In the genomic region with DNA sequence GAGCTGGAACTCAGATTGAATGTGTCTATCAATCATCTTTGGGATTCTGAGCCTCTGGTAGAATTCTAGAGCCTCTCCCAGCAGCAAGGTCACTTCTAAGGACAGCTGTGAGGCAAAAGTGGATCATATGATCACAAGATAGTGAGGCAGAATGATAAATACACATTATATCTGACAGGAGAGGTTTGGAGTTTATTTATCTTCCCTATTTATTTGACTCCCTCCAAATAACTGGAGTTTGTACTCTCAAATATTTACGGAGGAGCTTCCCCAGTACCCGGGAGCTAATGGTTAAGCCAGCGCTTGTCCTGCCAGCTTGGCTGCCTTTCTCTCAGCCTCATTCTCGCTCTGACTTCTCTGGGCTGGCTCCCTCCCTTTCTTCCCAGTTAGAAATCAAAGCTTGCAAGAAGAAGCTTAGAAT, we compare ENCODE assay signal across 1 cellular context.
TF ChIP-seq lines count a peak whose summit lies in the region.

No MANE protein-coding gene starts in this region.

TF ChIP-seq in HepG2, 621 proteins besides CTCF, POLR2A, EP300 and RAD21 (continued from another document and continues in another):
- TF ChIP-seq ZNF616 (CRISPR knock-in tag; IDR thresholded peaks at IDR 0.05; ENCODE audit: low read depth) (no peak), ZSCAN20 (CRISPR knock-in tag; IDR thresholded peaks at IDR 0.05; ENCODE audit: borderline replicate concordance) (no peak), SKI (IDR thresholded peaks at IDR 0.05; ENCODE audit: partially characterized antibody) (peak; percentile 33), ZNF703 (CRISPR knock-in tag; IDR thresholded peaks at IDR 0.05; ENCODE audit: borderline replicate concordance) (no peak), ZNF569 (CRISPR knock-in tag; IDR thresholded peaks at IDR 0.05; ENCODE audit: borderline replicate concordance) (no peak), ZSCAN31 (CRISPR knock-in tag; IDR thresholded peaks at IDR 0.05; ENCODE audit: low read depth) (peak; percentile 47; the same call in 1 of the 2 replicates), AHR (CRISPR knock-in tag; IDR thresholded peaks at IDR 0.05) (no peak), ZNF589 (CRISPR knock-in tag; conservative IDR thresholded peaks at IDR 0.05) (no peak), ZSCAN25 (CRISPR knock-in tag; IDR thresholded peaks at IDR 0.05) (no peak), SRF (IDR thresholded peaks at IDR 0.05; ENCODE audit: low read depth, low read length) (no peak), EED (CRISPR knock-in tag; IDR thresholded peaks at IDR 0.05) (no peak), KDM1A (CRISPR knock-in tag; IDR thresholded peaks at IDR 0.05) (no peak), ZMYM4 (CRISPR knock-in tag; IDR thresholded peaks at IDR 0.05) (no peak), NFE2L1 (CRISPR knock-in tag; IDR thresholded peaks at IDR 0.05; ENCODE audit: borderline replicate concordance) (no peak), DPF2 (CRISPR knock-in tag; IDR thresholded peaks at IDR 0.05; ENCODE audit: borderline replicate concordance, low read depth) (peak; percentile 72; the same call in 1 of the 2 replicates), ZNF557 (CRISPR knock-in tag; IDR thresholded peaks at IDR 0.05) (no peak), ZSCAN29 (CRISPR knock-in tag; conservative IDR thresholded peaks at IDR 0.05) (no peak), HOXA3 (CRISPR knock-in tag; IDR thresholded peaks at IDR 0.05) (0 out of 2 replicates have a peak, but pooled peaks have one; percentile 18), CREBL2 (CRISPR knock-in tag; IDR thresholded peaks at IDR 0.05; ENCODE audit: borderline replicate concordance) (no peak), ZKSCAN5 (CRISPR knock-in tag; IDR thresholded peaks at IDR 0.05) (no peak), ZFP82 (CRISPR knock-in tag; IDR thresholded peaks at IDR 0.05; ENCODE audit: borderline replicate concordance) (no peak), ATF3 (CRISPR knock-in tag; IDR thresholded peaks at IDR 0.05) (no peak), ZFP41 (CRISPR knock-in tag; IDR thresholded peaks at IDR 0.05; ENCODE audit: borderline replicate concordance) (no peak), TOPORS (CRISPR knock-in tag; IDR thresholded peaks at IDR 0.05) (no peak), PATZ1 (CRISPR knock-in tag; IDR thresholded peaks at IDR 0.05) (peak; percentile 60; the same call in 1 of the 2 replicates), KLF13 (CRISPR knock-in tag; IDR thresholded peaks at IDR 0.05) (no peak), FOXA3 (CRISPR knock-in tag; IDR thresholded peaks at IDR 0.05) (peak; percentile 95), RFX3 (CRISPR knock-in tag; IDR thresholded peaks at IDR 0.05) (no peak), ZNF547 (CRISPR knock-in tag; IDR thresholded peaks at IDR 0.05) (no peak), ZNF841 (CRISPR knock-in tag; IDR thresholded peaks at IDR 0.05; ENCODE audit: borderline replicate concordance) (no peak), YEATS2 (CRISPR knock-in tag; IDR thresholded peaks at IDR 0.05; ENCODE audit: borderline replicate concordance) (no peak), ASH2L (IDR thresholded peaks at IDR 0.05; ENCODE audit: insufficient read length, low read depth, low read length) (peak; percentile 37), RXRA (CRISPR knock-in tag; IDR thresholded peaks at IDR 0.05) (peak; percentile 39; the same call in 1 of the 2 replicates), PCBP1 (IDR thresholded peaks at IDR 0.05; ENCODE audit: borderline replicate concordance, low read depth, low read length) (no peak), RNF219 (CRISPR knock-in tag; IDR thresholded peaks at IDR 0.05) (no peak), PAX8 (CRISPR knock-in tag; IDR thresholded peaks at IDR 0.05; ENCODE audit: borderline replicate concordance) (no peak), HDAC2 (CRISPR knock-in tag; IDR thresholded peaks at IDR 0.05) (peak; percentile 85), NFE2 (CRISPR knock-in tag; IDR thresholded peaks at IDR 0.05) (no peak)
- TF ChIP-seq, protein P1, sequence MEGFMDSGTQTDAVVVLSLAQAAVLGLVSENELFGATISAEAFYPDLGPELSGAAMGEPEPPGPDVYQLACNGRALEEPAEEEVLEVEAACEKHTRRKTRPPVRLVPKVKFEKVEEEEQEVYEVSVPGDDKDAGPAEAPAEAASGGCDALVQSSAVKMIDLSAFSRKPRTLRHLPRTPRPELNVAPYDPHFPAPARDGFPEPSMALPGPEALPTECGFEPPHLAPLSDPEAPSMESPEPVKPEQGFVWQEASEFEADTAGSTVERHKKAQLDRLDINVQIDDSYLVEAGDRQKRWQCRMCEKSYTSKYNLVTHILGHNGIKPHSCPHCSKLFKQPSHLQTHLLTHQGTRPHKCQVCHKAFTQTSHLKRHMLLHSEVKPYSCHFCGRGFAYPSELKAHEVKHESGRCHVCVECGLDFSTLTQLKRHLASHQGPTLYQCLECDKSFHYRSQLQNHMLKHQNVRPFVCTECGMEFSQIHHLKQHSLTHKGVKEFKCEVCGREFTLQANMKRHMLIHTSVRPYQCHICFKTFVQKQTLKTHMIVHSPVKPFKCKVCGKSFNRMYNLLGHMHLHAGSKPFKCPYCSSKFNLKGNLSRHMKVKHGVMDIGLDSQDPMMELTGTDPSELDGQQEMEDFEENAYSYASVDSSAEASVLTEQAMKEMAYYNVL (CRISPR knock-in tag; IDR thresholded peaks at IDR 0.05; ENCODE audit: borderline replicate concordance), result no peak
- TF ChIP-seq, protein P2, sequence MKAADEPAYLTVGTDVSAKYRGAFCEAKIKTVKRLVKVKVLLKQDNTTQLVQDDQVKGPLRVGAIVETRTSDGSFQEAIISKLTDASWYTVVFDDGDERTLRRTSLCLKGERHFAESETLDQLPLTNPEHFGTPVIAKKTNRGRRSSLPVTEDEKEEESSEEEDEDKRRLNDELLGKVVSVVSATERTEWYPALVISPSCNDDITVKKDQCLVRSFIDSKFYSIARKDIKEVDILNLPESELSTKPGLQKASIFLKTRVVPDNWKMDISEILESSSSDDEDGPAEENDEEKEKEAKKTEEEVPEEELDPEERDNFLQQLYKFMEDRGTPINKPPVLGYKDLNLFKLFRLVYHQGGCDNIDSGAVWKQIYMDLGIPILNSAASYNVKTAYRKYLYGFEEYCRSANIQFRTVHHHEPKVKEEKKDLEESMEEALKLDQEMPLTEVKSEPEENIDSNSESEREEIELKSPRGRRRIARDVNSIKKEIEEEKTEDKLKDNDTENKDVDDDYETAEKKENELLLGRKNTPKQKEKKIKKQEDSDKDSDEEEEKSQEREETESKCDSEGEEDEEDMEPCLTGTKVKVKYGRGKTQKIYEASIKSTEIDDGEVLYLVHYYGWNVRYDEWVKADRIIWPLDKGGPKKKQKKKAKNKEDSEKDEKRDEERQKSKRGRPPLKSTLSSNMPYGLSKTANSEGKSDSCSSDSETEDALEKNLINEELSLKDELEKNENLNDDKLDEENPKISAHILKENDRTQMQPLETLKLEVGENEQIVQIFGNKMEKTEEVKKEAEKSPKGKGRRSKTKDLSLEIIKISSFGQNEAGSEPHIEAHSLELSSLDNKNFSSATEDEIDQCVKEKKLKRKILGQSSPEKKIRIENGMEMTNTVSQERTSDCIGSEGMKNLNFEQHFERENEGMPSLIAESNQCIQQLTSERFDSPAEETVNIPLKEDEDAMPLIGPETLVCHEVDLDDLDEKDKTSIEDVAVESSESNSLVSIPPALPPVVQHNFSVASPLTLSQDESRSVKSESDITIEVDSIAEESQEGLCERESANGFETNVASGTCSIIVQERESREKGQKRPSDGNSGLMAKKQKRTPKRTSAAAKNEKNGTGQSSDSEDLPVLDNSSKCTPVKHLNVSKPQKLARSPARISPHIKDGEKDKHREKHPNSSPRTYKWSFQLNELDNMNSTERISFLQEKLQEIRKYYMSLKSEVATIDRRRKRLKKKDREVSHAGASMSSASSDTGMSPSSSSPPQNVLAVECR (CRISPR knock-in tag; IDR thresholded peaks at IDR 0.05; ENCODE audit: borderline replicate concordance), result no peak
- TF ChIP-seq, protein P3, sequence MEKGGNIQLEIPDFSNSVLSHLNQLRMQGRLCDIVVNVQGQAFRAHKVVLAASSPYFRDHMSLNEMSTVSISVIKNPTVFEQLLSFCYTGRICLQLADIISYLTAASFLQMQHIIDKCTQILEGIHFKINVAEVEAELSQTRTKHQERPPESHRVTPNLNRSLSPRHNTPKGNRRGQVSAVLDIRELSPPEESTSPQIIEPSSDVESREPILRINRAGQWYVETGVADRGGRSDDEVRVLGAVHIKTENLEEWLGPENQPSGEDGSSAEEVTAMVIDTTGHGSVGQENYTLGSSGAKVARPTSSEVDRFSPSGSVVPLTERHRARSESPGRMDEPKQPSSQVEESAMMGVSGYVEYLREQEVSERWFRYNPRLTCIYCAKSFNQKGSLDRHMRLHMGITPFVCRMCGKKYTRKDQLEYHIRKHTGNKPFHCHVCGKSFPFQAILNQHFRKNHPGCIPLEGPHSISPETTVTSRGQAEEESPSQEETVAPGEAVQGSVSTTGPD (CRISPR knock-in tag; IDR thresholded peaks at IDR 0.05), result no peak
- TF ChIP-seq, protein P4, sequence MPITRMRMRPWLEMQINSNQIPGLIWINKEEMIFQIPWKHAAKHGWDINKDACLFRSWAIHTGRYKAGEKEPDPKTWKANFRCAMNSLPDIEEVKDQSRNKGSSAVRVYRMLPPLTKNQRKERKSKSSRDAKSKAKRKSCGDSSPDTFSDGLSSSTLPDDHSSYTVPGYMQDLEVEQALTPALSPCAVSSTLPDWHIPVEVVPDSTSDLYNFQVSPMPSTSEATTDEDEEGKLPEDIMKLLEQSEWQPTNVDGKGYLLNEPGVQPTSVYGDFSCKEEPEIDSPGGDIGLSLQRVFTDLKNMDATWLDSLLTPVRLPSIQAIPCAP (CRISPR knock-in tag; IDR thresholded peaks at IDR 0.05; ENCODE audit: low read depth), result no peak
- TF ChIP-seq, protein P5, sequence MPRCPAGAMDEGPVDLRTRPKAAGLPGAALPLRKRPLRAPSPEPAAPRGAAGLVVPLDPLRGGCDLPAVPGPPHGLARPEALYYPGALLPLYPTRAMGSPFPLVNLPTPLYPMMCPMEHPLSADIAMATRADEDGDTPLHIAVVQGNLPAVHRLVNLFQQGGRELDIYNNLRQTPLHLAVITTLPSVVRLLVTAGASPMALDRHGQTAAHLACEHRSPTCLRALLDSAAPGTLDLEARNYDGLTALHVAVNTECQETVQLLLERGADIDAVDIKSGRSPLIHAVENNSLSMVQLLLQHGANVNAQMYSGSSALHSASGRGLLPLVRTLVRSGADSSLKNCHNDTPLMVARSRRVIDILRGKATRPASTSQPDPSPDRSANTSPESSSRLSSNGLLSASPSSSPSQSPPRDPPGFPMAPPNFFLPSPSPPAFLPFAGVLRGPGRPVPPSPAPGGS (CRISPR knock-in tag; IDR thresholded peaks at IDR 0.05), result no peak
- TF ChIP-seq, protein P6, sequence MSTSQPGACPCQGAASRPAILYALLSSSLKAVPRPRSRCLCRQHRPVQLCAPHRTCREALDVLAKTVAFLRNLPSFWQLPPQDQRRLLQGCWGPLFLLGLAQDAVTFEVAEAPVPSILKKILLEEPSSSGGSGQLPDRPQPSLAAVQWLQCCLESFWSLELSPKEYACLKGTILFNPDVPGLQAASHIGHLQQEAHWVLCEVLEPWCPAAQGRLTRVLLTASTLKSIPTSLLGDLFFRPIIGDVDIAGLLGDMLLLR (CRISPR knock-in tag; IDR thresholded peaks at IDR 0.05), result no peak
- TF ChIP-seq, protein P7, sequence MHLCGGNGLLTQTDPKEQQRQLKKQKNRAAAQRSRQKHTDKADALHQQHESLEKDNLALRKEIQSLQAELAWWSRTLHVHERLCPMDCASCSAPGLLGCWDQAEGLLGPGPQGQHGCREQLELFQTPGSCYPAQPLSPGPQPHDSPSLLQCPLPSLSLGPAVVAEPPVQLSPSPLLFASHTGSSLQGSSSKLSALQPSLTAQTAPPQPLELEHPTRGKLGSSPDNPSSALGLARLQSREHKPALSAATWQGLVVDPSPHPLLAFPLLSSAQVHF (CRISPR knock-in tag; IDR thresholded peaks at IDR 0.05), result no peak
